In the genomic region with DNA sequence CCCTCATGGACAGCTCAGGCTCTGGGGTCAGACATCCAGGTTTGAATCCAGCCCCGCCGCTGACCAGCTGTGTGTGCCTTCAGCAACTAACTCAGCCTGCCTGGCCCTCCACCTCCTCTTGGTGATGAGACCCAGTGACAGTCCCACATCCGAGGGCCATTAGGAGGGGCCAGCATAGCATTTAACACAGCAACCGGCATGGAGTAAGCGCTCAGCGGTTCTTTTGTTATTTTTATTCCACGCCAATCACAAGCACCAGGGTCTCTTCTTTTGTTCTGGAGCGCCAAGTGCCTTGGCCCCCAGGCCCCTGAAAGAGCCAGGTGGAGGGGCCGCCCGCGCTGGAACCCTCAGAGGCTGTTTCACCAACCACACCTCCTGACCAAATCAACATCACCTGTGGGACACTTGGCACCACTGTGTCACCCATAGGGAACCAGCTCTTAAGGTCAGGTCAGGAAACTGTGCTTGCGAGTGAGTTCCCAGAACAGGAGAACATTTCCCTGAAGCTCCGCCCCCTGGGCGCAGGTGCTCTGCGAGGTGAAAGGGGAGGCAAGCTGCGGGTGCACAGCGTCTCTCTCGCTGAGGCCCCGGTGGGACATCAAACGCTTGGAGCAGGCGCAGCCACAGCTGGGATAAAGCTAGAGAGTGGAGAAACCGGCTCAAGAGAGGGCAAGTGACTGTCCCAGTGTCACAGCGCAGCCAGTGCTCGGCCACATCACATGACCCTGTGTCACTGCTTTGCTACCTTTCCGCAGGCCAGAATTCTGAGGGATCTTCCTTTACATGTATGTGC, we compare ENCODE assay signal across 10 cellular contexts.
DNase-seq lines count a peak whose midpoint lies in the region; ATAC-seq and TF ChIP-seq lines count a peak whose summit lies in the region.
"Had no signal": no experiment of that assay in that cellular context is flagged by ENCODE, and none has a peak within 500 bp of the region (broad histone marks: within the 10 kb centered on the region; RNA-seq: fewer than 3 reads in every experiment).

No MANE protein-coding gene starts in this region.

- H3K9me3 ChIP-seq in upper lobe of right lung, result no peaks in the 10 kb centered on the region
- no peaks in the 10 kb centered on the region for H3K9me3 ChIP-seq in sigmoid colon
- no peaks in the 10 kb centered on the region for H3K9me3 ChIP-seq in WERI-Rb-1 (ENCODE audit: severe bottlenecking)
- H3K9me3 ChIP-seq: suprapubic skin had no signal

- intact Hi-C loops in upper lobe of right lung (cut with DNase I), result no loop called here
- intact Hi-C loops in sigmoid colon (cut with DNase I), result no loop called here

- 28 to 48% methylated on average over 25 of the region's 25 CpGs for WGBS in sigmoid colon, 2 donors

- H3K4me1 ChIP-seq in upper lobe of right lung (peaks cover 10% of the 10 kb centered on the region), sigmoid colon (peaks cover 0 to 10% (median 5%) of the 10 kb centered on the region in 4 donors)
- H3K4me1 ChIP-seq: suprapubic skin had no signal

- ATAC-seq in upper lobe of right lung, result peak; percentile 66

- no peak overlapping the region for H3K4me3 ChIP-seq in upper lobe of right lung
- H3K4me3 ChIP-seq in sigmoid colon, result no peak overlapping the region
- H3K4me3 ChIP-seq in WERI-Rb-1 (ENCODE audit: low read depth, low read length), result no peak overlapping the region
- H3K4me3 ChIP-seq: smooth muscle cell, suprapubic skin had no signal

- no peaks in the 10 kb centered on the region for H3K36me3 ChIP-seq in upper lobe of right lung
- H3K36me3 ChIP-seq in sigmoid colon, result no peaks in the 10 kb centered on the region
- H3K36me3 ChIP-seq in WERI-Rb-1, result no peaks in the 10 kb centered on the region
- H3K36me3 ChIP-seq: suprapubic skin had no signal

- TF ChIP-seq EP300 in sigmoid colon (IDR thresholded peaks at IDR 0.05), result no peak

- DNase-seq in stimulated activated CD4-positive, alpha-beta T cell treated with anti-CD3 and anti-CD28 coated beads, Interleukin-12 subunit alpha, Interleukin-12 subunit beta, amount 100 ng/mL, for 4 hours, result peak; percentile 40
- no peak for DNase-seq in stimulated activated CD4-positive, alpha-beta T cell treated with anti-CD3 and anti-CD28 coated beads, Interleukin-2, amount 100 ng/mL, for 48 hours
- DNase-seq in activated T-cell treated with anti-CD3 and anti-CD28 coated beads for 4 hours, result peak; percentile 29
- DNase-seq in left kidney (ENCODE audit: low read depth, low spot score), result peak; percentile 54
- DNase-seq in upper lobe of right lung, result peak; percentile 77
- DNase-seq in sigmoid colon, result no peak
- DNase-seq in effector CD4-positive, alpha-beta T cell, result no peak
- no peak for DNase-seq in WERI-Rb-1

- TF ChIP-seq POLR2A in sigmoid colon (IDR thresholded peaks at IDR 0.05), result no peak

- H3K27ac ChIP-seq in upper lobe of right lung (no peak overlapping the region), sigmoid colon (no peak overlapping the region), WERI-Rb-1 (no peak overlapping the region)
- H3K27ac ChIP-seq: suprapubic skin had no signal

- H3K27me3 ChIP-seq in upper lobe of right lung (peaks cover 11% of the 10 kb centered on the region), sigmoid colon (no peaks in the 10 kb centered on the region), WERI-Rb-1 (ENCODE audit: insufficient read depth, low read depth, severe bottlenecking) (no peaks in the 10 kb centered on the region)

- TF ChIP-seq CTCF in upper lobe of right lung (IDR thresholded peaks at IDR 0.05) (no peak), sigmoid colon (IDR thresholded peaks at IDR 0.05) (no peak), WERI-Rb-1 (IDR thresholded peaks at IDR 0.05; ENCODE audit: low read depth, low read length) (no peak)

Comparison
In these comparisons a context has a peak if more than half of its experiments do, and no peak if none do; other contexts are left out.
1. DNase-seq: peak in stimulated activated CD4-positive, alpha-beta T cell treated with anti-CD3 and anti-CD28 coated beads, Interleukin-12 subunit alpha, Interleukin-12 subunit beta, amount 100 ng/mL, for 4 hours (single experiment), activated T-cell treated with anti-CD3 and anti-CD28 coated beads for 4 hours (single experiment), left kidney (single experiment) and upper lobe of right lung (single experiment); none in stimulated activated CD4-positive, alpha-beta T cell treated with anti-CD3 and anti-CD28 coated beads, Interleukin-2, amount 100 ng/mL, for 48 hours (0 of 2), sigmoid colon (single experiment), effector CD4-positive, alpha-beta T cell (single experiment) and WERI-Rb-1 (single experiment).